ENCODE assay signal across 12 cellular contexts in genomic region chr11:81030186-81030585, GRCh38.
"Had no signal": no experiment of that assay in that cellular context is flagged by ENCODE, and none has a peak within 500 bp of the region (broad histone marks: within the 10 kb centered on the region; RNA-seq: fewer than 3 reads in every experiment).

No MANE protein-coding gene starts in this region.

- H3K9ac ChIP-seq: parathyroid adenoma had no signal

- ATAC-seq: heart left ventricle; left lung; natural killer cell; stimulated activated memory B cell treated with anti-CD40 and anti-IgM and Interleukin-4, amounts not matched to agents 10 μg/mL and 1 μg/mL and 100 μg/mL, for 72 hours had no signal

- H3K9me3 ChIP-seq: neutrophil had no signal

- H3K36me3 ChIP-seq: cardiac muscle cell, heart left ventricle, left lung, neutrophil had no signal

- H3K4me1 ChIP-seq: heart left ventricle, left lung, parathyroid adenoma had no signal

- H3K4me3 ChIP-seq: cardiac muscle cell, heart left ventricle, left lung had no signal

- DNase-seq: activated CD4-positive, alpha-beta T cell treated with anti-CD3 and anti-CD28 coated beads, Interleukin-2, amount 50 U/mL, for 4 hours; activated CD4-positive, CD25-positive, alpha-beta regulatory T cell treated with anti-CD3 and anti-CD28 coated beads, Interleukin-2, amount 50 U/mL, for 72 hours; activated naive CD4-positive, alpha-beta T cell treated with anti-CD3 and anti-CD28 coated beads, Interleukin-2, amount 10 ng/mL, durations not matched to agents 7 days and 5 days; foreskin melanocyte; heart left ventricle; left lung; natural killer cell; retina had no signal

- H3K27ac ChIP-seq: cardiac muscle cell, heart left ventricle, left lung, neutrophil, parathyroid adenoma had no signal

- H3K27me3 ChIP-seq: cardiac muscle cell, heart left ventricle, left lung, neutrophil had no signal

- H2AFZ ChIP-seq: parathyroid adenoma had no signal
